8 cellular contexts compared by ENCODE assay signal in the genomic region with DNA sequence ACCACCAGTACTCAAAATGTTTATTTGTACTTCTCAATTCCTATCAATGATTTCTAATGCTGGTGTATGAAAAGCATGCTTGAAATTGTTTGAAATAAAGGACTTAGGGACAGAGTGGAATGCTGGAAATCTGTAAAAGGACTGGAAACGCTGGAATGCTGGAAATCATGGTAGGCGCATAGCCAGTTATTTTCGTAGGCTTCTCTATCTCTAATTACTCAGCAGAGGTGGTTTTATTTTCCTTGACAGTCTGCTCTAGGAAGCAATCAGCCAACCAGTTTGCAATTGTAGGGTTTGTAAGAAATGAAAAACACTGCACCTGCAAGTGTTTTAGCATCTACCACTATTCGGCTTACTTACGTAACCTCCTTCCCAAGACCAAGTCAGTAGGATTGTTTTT. TPM values are rescaled to one million over a fixed set of nuclear protein-coding genes. Genes with fewer than 3 reads are reported as not detected.
DNase-seq lines count a peak whose midpoint lies in the region; ATAC-seq and TF ChIP-seq lines count a peak whose summit lies in the region.

No MANE protein-coding gene starts in this region.

- no peaks in the 10 kb centered on the region for H3K9me3 ChIP-seq in BE2C
- no peaks in the 10 kb centered on the region for H3K9me3 ChIP-seq in OCI-LY3 (ENCODE audit: insufficient read depth, low read length)
- H3K9me3 ChIP-seq in parathyroid adenoma (ENCODE audit: control insufficient read depth, low read length) = no peaks in the 10 kb centered on the region

- DNase-seq in BE2C (no peak), epithelial cell of esophagus (ENCODE audit: low read depth) (no peak), germinal center (ENCODE audit: low spot score) (no peak), iPS-NIHi11 (ENCODE audit: low spot score) (no peak)

- H2AFZ ChIP-seq in OCI-LY3 (ENCODE audit: low read depth, low read length) = no peak overlapping the region
- H2AFZ ChIP-seq in parathyroid adenoma = peak overlapping the region; percentile 98

- H3K4me2 ChIP-seq in OCI-LY3 (ENCODE audit: low read length) = peak overlapping the region; percentile 89
- H3K4me2 ChIP-seq in parathyroid adenoma (ENCODE audit: low read length) = peak overlapping the region; percentile 76

- H4K20me1 ChIP-seq in OCI-LY3 (ENCODE audit: insufficient read depth, low read length) = peaks cover 9% of the 10 kb centered on the region

- H3K4me3 ChIP-seq in BE2C (ENCODE audit: low read depth, low read length) (peak overlapping the region; percentile 77), OCI-LY3 (ENCODE audit: low read length) (peak overlapping the region; percentile 100), epithelial cell of esophagus (ENCODE audit: low read length) (peak overlapping the region; percentile 96), parathyroid adenoma (ENCODE audit: low read depth, low read length) (peak overlapping the region; percentile 92)

- H3K4me1 ChIP-seq in BE2C (no peaks in the 10 kb centered on the region), OCI-LY3 (ENCODE audit: low read length) (peaks cover 12% of the 10 kb centered on the region), parathyroid adenoma (peaks cover 4% of the 10 kb centered on the region)

- ATAC-seq in GM21528 (IDR thresholded peaks at IDR 0.05; ENCODE audit: low FRiP score, unreplicated experiment) (peak; percentile 7), HG03175 (IDR thresholded peaks at IDR 0.05; ENCODE audit: unreplicated experiment) (no peak)

- H3K27ac ChIP-seq in OCI-LY3 (ENCODE audit: low read length) = peak overlapping the region; percentile 63
- peak overlapping the region; percentile 88 for H3K27ac ChIP-seq in parathyroid adenoma

- peaks cover 60% of the 10 kb centered on the region for H3K79me2 ChIP-seq in OCI-LY3 (ENCODE audit: low read length)
- peaks cover 15% of the 10 kb centered on the region for H3K79me2 ChIP-seq in parathyroid adenoma

- H3K27me3 ChIP-seq in BE2C = no peaks in the 10 kb centered on the region
- no peaks in the 10 kb centered on the region for H3K27me3 ChIP-seq in OCI-LY3 (ENCODE audit: low read depth, low read length)
- no peaks in the 10 kb centered on the region for H3K27me3 ChIP-seq in parathyroid adenoma (ENCODE audit: control insufficient read depth, insufficient read depth, low read length)

- TF ChIP-seq CTCF in BE2C (IDR thresholded peaks at IDR 0.05; ENCODE audit: low read depth, low read length) (no peak), OCI-LY3 (IDR thresholded peaks at IDR 0.05; ENCODE audit: low read depth, low read length) (no peak), epithelial cell of esophagus (IDR thresholded peaks at IDR 0.05; ENCODE audit: insufficient read depth, low read depth, low read length, missing control alignments) (no peak), parathyroid adenoma (IDR thresholded peaks at IDR 0.05) (no peak)

- H3K36me3 ChIP-seq in BE2C (no peaks in the 10 kb centered on the region), OCI-LY3 (replicated peaks; ENCODE audit: low read depth, low read length) (peaks cover 13% of the 10 kb centered on the region), parathyroid adenoma (ENCODE audit: control insufficient read depth, insufficient read depth, low read length) (no peaks in the 10 kb centered on the region)

- H3K9ac ChIP-seq in OCI-LY3 (ENCODE audit: low read length) (peak overlapping the region; percentile 93), parathyroid adenoma (no peak overlapping the region)

RNA-seq across cellular contexts. Expression of a gene that starts 0.8 kb away (rescaled TPM):
- polyA plus RNA-seq in BE2C (2012; ENCODE audit: insufficient read depth, insufficient read length, low read depth) = 4.5 TPM

RNA-seq across cellular contexts. Expression of a gene that starts 33.2 kb away (rescaled TPM):
- 2.8 TPM for polyA plus RNA-seq in BE2C (2012; ENCODE audit: insufficient read depth, insufficient read length, low read depth)
